Comparison of ENCODE assay signal across 18 cellular contexts in the genomic region with DNA sequence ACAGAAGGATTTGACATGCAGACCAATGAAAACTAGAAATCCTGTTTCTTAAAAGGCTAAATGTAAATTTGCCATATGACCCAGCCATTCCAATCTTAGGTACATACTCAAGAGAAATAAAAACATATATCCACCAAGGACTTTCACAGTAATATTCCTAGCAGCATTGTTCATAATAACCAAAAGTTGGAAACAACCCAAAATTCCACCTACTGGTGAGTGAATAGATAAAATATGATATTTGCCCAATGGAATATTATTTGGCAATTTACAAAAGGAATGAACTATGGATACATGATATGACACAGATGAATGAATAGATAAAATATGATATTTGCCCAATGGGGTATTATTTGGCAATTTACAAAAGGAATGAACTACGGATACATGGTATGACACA. TPM values are rescaled to one million over a fixed set of nuclear protein-coding genes. Genes with fewer than 3 reads are reported as not detected.
"Had no signal": no experiment of that assay in that cellular context is flagged by ENCODE, and none has a peak within 500 bp of the region (broad histone marks: within the 10 kb centered on the region; RNA-seq: fewer than 3 reads in every experiment).

No MANE protein-coding gene starts in this region.

- H3K27me3 Mint-ChIP-seq: activated CD4-positive, alpha-beta memory T cell treated with anti-CD3 and anti-CD28 coated beads for 36 hours had no signal

- H3K9me3 Mint-ChIP-seq: activated CD4-positive, alpha-beta memory T cell treated with anti-CD3 and anti-CD28 coated beads for 36 hours; activated naive CD8-positive, alpha-beta T cell treated with anti-CD3 and anti-CD28 coated beads for 36 hours; effector memory CD8-positive, alpha-beta T cell; nephron; T-cell had no signal

- H3K27ac Mint-ChIP-seq: activated CD4-positive, alpha-beta memory T cell treated with anti-CD3 and anti-CD28 coated beads for 36 hours; activated naive CD8-positive, alpha-beta T cell treated with anti-CD3 and anti-CD28 coated beads for 36 hours; effector memory CD8-positive, alpha-beta T cell; nephron; T-cell had no signal

- ATAC-seq: effector memory CD8-positive, alpha-beta T cell; gastrocnemius medialis; heart right ventricle; left ventricle myocardium superior; T-cell had no signal

- H3K36me3 Mint-ChIP-seq: activated CD4-positive, alpha-beta memory T cell treated with anti-CD3 and anti-CD28 coated beads for 36 hours; activated naive CD8-positive, alpha-beta T cell treated with anti-CD3 and anti-CD28 coated beads for 36 hours had no signal

- DNase-seq: activated CD4-positive, alpha-beta memory T cell treated with anti-CD3 and anti-CD28 coated beads for 36 hours; activated CD4-positive, alpha-beta T cell treated with anti-CD3 and anti-CD28 coated beads for 1 hour; activated gamma-delta T cell; activated naive CD8-positive, alpha-beta T cell treated with anti-CD3 and anti-CD28 coated beads for 36 hours; activated T-cell treated with anti-CD3 and anti-CD28 coated beads, Interleukin-2, amount 50 U/mL, for 48 hours; effector memory CD8-positive, alpha-beta T cell; gastrocnemius medialis; heart right ventricle; left ventricle myocardium superior; mesendoderm; sigmoid colon; stimulated activated CD4-positive, alpha-beta T cell treated with anti-CD3 and anti-CD28 coated beads, Interleukin-12 subunit alpha, Interleukin-12 subunit beta, amount 100 ng/mL, for 4 hours; stimulated activated naive CD4-positive, alpha-beta T cell treated with Interleukin-2 at 50 U/mL for 16 hours; T-cell; T1000; trophoblast cell had no signal

- H3K4me1 Mint-ChIP-seq: activated naive CD8-positive, alpha-beta T cell treated with anti-CD3 and anti-CD28 coated beads for 36 hours; nephron had no signal

- H3K4me1 ChIP-seq: gastrocnemius medialis, heart right ventricle, sigmoid colon had no signal

- H3K36me3 ChIP-seq: gastrocnemius medialis, heart right ventricle, sigmoid colon had no signal

- H3K27ac ChIP-seq: gastrocnemius medialis, heart right ventricle, sigmoid colon had no signal

- H3K9me3 ChIP-seq: gastrocnemius medialis, heart right ventricle, sigmoid colon had no signal

- H3K4me3 ChIP-seq: gastrocnemius medialis, heart right ventricle, sigmoid colon had no signal

- H3K4me3 Mint-ChIP-seq: activated CD4-positive, alpha-beta memory T cell treated with anti-CD3 and anti-CD28 coated beads for 36 hours; activated naive CD8-positive, alpha-beta T cell treated with anti-CD3 and anti-CD28 coated beads for 36 hours; effector memory CD8-positive, alpha-beta T cell; nephron; T-cell had no signal

- H3K27me3 ChIP-seq: gastrocnemius medialis, sigmoid colon had no signal

RNA-seq across cellular contexts. Expression of gene KIAA0408, which starts 37.3 kb away (rescaled TPM):
- total RNA-seq: pulmonary artery endothelial cell had no signal
